In the genomic region with DNA sequence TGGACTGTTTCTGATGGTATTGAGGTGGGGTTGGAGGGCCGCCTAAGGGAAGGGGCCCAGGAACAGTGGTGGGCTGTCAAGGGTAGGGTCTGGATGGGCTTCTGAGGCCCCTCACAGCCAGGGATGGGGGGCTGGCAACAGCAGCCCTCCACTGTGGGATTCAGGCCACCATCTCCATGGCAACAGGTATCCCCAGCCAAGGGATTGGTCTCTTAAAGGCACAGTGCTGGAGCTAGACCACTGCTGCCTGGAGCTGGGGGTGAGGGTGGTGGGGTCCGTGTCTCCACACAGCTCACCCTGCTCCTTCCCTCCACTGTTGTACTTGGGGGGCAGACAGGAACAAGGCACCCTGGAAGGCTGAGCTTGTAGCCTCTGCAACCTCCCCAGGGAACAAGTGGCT, we compare ENCODE assay signal across 1 cellular context.
TF ChIP-seq lines count a peak whose summit lies in the region.

No MANE protein-coding gene starts in this region.

TF ChIP-seq in K562, 482 proteins besides CTCF, POLR2A, EP300 and RAD21:
- no peak for TF ChIP-seq ZNF717 (CRISPR knock-in tag; IDR thresholded peaks at IDR 0.05)
- TF ChIP-seq, protein P1, sequence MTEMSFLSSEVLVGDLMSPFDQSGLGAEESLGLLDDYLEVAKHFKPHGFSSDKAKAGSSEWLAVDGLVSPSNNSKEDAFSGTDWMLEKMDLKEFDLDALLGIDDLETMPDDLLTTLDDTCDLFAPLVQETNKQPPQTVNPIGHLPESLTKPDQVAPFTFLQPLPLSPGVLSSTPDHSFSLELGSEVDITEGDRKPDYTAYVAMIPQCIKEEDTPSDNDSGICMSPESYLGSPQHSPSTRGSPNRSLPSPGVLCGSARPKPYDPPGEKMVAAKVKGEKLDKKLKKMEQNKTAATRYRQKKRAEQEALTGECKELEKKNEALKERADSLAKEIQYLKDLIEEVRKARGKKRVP (CRISPR knock-in tag; IDR thresholded peaks at IDR 0.05) = no peak
- TF ChIP-seq, protein P2, sequence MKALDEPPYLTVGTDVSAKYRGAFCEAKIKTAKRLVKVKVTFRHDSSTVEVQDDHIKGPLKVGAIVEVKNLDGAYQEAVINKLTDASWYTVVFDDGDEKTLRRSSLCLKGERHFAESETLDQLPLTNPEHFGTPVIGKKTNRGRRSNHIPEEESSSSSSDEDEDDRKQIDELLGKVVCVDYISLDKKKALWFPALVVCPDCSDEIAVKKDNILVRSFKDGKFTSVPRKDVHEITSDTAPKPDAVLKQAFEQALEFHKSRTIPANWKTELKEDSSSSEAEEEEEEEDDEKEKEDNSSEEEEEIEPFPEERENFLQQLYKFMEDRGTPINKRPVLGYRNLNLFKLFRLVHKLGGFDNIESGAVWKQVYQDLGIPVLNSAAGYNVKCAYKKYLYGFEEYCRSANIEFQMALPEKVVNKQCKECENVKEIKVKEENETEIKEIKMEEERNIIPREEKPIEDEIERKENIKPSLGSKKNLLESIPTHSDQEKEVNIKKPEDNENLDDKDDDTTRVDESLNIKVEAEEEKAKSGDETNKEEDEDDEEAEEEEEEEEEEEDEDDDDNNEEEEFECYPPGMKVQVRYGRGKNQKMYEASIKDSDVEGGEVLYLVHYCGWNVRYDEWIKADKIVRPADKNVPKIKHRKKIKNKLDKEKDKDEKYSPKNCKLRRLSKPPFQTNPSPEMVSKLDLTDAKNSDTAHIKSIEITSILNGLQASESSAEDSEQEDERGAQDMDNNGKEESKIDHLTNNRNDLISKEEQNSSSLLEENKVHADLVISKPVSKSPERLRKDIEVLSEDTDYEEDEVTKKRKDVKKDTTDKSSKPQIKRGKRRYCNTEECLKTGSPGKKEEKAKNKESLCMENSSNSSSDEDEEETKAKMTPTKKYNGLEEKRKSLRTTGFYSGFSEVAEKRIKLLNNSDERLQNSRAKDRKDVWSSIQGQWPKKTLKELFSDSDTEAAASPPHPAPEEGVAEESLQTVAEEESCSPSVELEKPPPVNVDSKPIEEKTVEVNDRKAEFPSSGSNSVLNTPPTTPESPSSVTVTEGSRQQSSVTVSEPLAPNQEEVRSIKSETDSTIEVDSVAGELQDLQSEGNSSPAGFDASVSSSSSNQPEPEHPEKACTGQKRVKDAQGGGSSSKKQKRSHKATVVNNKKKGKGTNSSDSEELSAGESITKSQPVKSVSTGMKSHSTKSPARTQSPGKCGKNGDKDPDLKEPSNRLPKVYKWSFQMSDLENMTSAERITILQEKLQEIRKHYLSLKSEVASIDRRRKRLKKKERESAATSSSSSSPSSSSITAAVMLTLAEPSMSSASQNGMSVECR (CRISPR knock-in tag; IDR thresholded peaks at IDR 0.05) = no peak
- TF ChIP-seq, protein P3, sequence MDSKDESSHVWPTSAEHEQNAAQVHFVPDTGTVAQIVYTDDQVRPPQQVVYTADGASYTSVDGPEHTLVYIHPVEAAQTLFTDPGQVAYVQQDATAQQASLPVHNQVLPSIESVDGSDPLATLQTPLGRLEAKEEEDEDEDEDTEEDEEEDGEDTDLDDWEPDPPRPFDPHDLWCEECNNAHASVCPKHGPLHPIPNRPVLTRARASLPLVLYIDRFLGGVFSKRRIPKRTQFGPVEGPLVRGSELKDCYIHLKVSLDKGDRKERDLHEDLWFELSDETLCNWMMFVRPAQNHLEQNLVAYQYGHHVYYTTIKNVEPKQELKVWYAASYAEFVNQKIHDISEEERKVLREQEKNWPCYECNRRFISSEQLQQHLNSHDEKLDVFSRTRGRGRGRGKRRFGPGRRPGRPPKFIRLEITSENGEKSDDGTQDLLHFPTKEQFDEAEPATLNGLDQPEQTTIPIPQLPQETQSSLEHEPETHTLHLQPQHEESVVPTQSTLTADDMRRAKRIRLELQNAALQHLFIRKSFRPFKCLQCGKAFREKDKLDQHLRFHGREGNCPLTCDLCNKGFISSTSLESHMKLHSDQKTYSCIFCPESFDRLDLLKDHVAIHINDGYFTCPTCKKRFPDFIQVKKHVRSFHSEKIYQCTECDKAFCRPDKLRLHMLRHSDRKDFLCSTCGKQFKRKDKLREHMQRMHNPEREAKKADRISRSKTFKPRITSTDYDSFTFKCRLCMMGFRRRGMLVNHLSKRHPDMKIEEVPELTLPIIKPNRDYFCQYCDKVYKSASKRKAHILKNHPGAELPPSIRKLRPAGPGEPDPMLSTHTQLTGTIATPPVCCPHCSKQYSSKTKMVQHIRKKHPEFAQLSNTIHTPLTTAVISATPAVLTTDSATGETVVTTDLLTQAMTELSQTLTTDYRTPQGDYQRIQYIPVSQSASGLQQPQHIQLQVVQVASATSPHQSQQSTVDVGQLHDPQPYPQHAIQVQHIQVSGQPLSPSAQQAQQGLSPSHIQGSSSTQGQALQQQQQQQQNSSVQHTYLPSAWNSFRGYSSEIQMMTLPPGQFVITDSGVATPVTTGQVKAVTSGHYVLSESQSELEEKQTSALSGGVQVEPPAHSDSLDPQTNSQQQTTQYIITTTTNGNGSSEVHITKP (IDR thresholded peaks at IDR 0.05; ENCODE audit: partially characterized antibody) = peak; percentile 17
- 0 out of 2 replicates have a peak, but pooled peaks have one; percentile 56 for TF ChIP-seq ZFP91 (CRISPR knock-in tag; IDR thresholded peaks at IDR 0.05)
- no peak for TF ChIP-seq ADNP (tag; IDR thresholded peaks at IDR 0.05)
- TF ChIP-seq SIRT6 (IDR thresholded peaks at IDR 0.05; ENCODE audit: low read depth, low read length) = no peak
- peak; percentile 70 for TF ChIP-seq RFX1 (IDR thresholded peaks at IDR 0.05)
- no peak for TF ChIP-seq CREB1 (IDR thresholded peaks at IDR 0.05)
- TF ChIP-seq CREB1 (CRISPR knock-in tag; IDR thresholded peaks at IDR 0.05) = no peak
